ENCODE assay signal across 9 cellular contexts in genomic region chr11:30586251-30587144, GRCh38. TPM values are rescaled to one million over a fixed set of nuclear protein-coding genes. Genes with fewer than 3 reads are reported as not detected.
DNase-seq lines count a peak whose midpoint lies in the region; ATAC-seq and TF ChIP-seq lines count a peak whose summit lies in the region.
"Had no signal": no experiment of that assay in that cellular context is flagged by ENCODE, and none has a peak within 500 bp of the region (broad histone marks: within the 10 kb centered on the region; RNA-seq: fewer than 3 reads in every experiment).

Gene MPPED2, minus strand, starts transcription at chr11:30586353. Its CDS starts 5,980 bp downstream, at chr11:30580373.

- peaks cover 2% of the 10 kb centered on the region for H3K4me1 Mint-ChIP-seq in T-helper 17 cell
- peaks cover 12 to 26% (median 17%) of the 10 kb centered on the region in 3 donors for H3K4me1 Mint-ChIP-seq in naive B cell

- H3K36me3 Mint-ChIP-seq in T-helper 17 cell (ENCODE audit: low read depth) (no peaks in the 10 kb centered on the region), naive B cell (no peaks in the 10 kb centered on the region)

- DNase-seq in COR-L47 (lab: John Stamatoyannopoulos, UW) = peak; percentile 3
- DNase-seq in T-helper 17 cell = no peak
- DNase-seq in esophagus muscularis mucosa (ENCODE audit: extremely low spot score) = no peak
- peak; percentile 43 for DNase-seq in naive B cell
- no peak for DNase-seq in NCI-H226
- no peak for DNase-seq in activated gamma-delta T cell (lab: John Stamatoyannopoulos, UW)

- H3K27me3 Mint-ChIP-seq in T-helper 17 cell = peaks cover 64% of the 10 kb centered on the region
- peaks cover 17 to 54% (median 40%) of the 10 kb centered on the region in 3 donors for H3K27me3 Mint-ChIP-seq in naive B cell

- no peak for TF ChIP-seq EP300 in esophagus muscularis mucosa (IDR thresholded peaks at IDR 0.05)

- intact Hi-C loops in esophagus muscularis mucosa (cut with DNase I) = loop anchor here (10.0 kb wide), 4 partner anchors 102 to 268 kb away; no protein-coding TSS in a partner anchor

- H3K4me3 Mint-ChIP-seq in T-helper 17 cell (peak within 1 kb of the TSS; percentile 61), naive B cell (peak within 1 kb of the TSS; percentile 67 to 90 (median 84))

- H3K9me3 Mint-ChIP-seq in naive B cell = no peaks in the 10 kb centered on the region

- no peaks in the 10 kb centered on the region for H3K36me3 ChIP-seq in esophagus muscularis mucosa

- H3K27ac ChIP-seq in esophagus muscularis mucosa (replicated peaks in 1 of 4) = peak within 1 kb of the TSS; percentile 84 to 90 (median 87)

- peak; percentile 20 to 62 (median 39) for TF ChIP-seq CTCF in esophagus muscularis mucosa (IDR thresholded peaks at IDR 0.05)

- H3K27me3 ChIP-seq in esophagus muscularis mucosa = peaks cover 0 to 6% (median 0%) of the 10 kb centered on the region in 4 donors

- WGBS in esophagus muscularis mucosa = 15% methylated on average over 25 of the region's 49 CpGs

- peaks cover 0 to 49% (median 39%) of the 10 kb centered on the region in 4 donors for H3K4me1 ChIP-seq in esophagus muscularis mucosa

- TF ChIP-seq POLR2A in esophagus muscularis mucosa (IDR thresholded peaks at IDR 0.05; ENCODE audit: low read depth) = no peak

- no peaks in the 10 kb centered on the region for H3K9me3 ChIP-seq in T-helper 17 cell (ENCODE audit: control insufficient read depth, low read length, poor library complexity, severe bottlenecking)
- no peaks in the 10 kb centered on the region for H3K9me3 ChIP-seq in esophagus muscularis mucosa

- ATAC-seq in GM19025 (IDR thresholded peaks at IDR 0.05; ENCODE audit: low read depth, unreplicated experiment) (peak; percentile 74), HG03139 (IDR thresholded peaks at IDR 0.05; ENCODE audit: unreplicated experiment) (peak; percentile 94), T-helper 17 cell (peak; percentile 28), naive B cell (ENCODE audit: low read depth in 2 of 2) (peak; percentile 77 to 79)

- H3K27ac Mint-ChIP-seq in T-helper 17 cell (no peak within 1 kb of the TSS), naive B cell (peak within 1 kb of the TSS in 4 of 6 donors; percentile 18 to 81 (median 68))

- peak within 1 kb of the TSS; percentile 71 to 89 (median 77) for H3K4me3 ChIP-seq in esophagus muscularis mucosa

RNA-seq across cellular contexts. Expression of gene MPPED2, which starts in this region (rescaled TPM):
- total RNA-seq in T-helper 17 cell (under 1 TPM in 1 of 2 donors, not detected in 1; 0.42 TPM), esophagus muscularis mucosa (1 to 10 TPM; 2.2 to 4.6 (median 3.3) TPM)
- 1 to 10 TPM in 5 of 6 donors, under 1 TPM in 1; 0.47 to 3.1 (median 2.5) TPM for polyA plus RNA-seq in naive B cell (ENCODE audit: low read depth in 6 of 6)
- total RNA-seq: T-helper 1 cell treated with Interleukin-12 subunit alpha and Interleukin-12 subunit beta and Interleukin-4 antibody, amounts not matched to agents 30 ng/mL and 1 ng/mL, for 36 hours had no signal

Comparison
In these comparisons a context has a peak if more than half of its experiments do, and no peak if none do; other contexts are left out.
1. Peak in ATAC-seq in T-helper 17 cell; RNA of the gene not detected or under 1 TPM.
2. DNase-seq: peak in COR-L47 (single experiment) and naive B cell (single experiment); none in T-helper 17 cell (0 of 3), esophagus muscularis mucosa (single experiment), NCI-H226 (single experiment) and activated gamma-delta T cell (single experiment).
3. ATAC-seq: peak in every context shown above with its lines; median percentile 94 in HG03139; 78 in naive B cell; 74 in GM19025; 28 in T-helper 17 cell.